12 cellular contexts compared by ENCODE assay signal in the genomic region with DNA sequence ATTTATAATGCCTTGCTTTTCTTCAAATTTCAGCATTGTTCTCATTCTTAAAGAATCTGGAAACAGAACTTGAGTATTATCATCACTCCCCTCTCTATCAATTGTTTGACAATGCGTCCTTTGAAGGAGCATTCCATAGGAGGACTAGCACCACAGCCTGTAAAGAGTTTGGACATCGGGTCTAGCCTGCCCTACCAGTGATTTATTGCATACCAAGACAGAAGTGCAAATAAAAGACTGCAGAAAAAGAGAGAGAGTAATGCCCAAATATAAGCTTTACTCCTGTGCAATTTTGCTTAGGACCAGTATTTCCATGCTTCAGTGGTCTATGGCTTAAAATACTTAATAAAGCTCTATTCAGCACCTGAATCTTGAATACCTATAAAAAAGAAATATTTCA. TPM values are rescaled to one million over a fixed set of nuclear protein-coding genes. Genes with fewer than 3 reads are reported as not detected.
DNase-seq lines count a peak whose midpoint lies in the region; ATAC-seq and TF ChIP-seq lines count a peak whose summit lies in the region.
"Had no signal": no experiment of that assay in that cellular context is flagged by ENCODE, and none has a peak within 500 bp of the region (broad histone marks: within the 10 kb centered on the region; RNA-seq: fewer than 3 reads in every experiment).

No MANE protein-coding gene starts in this region.

- no peak overlapping the region for H3K18ac ChIP-seq in neuronal stem cell (ENCODE audit: low read length)

- TF ChIP-seq CTCF in Caco-2 (IDR thresholded peaks at IDR 0.05; ENCODE audit: insufficient read depth in 1 of 2, low read depth in 1 of 2, low read length in 1 of 2, severe bottlenecking in 1 of 2, unreplicated experiment in 1 of 2) (no peak), LNCaP clone FGC (IDR thresholded peaks at IDR 0.05; ENCODE audit: control insufficient read depth, extremely low read depth, insufficient read depth) (no peak)

- H2BK120ac ChIP-seq in neuronal stem cell (ENCODE audit: low read depth, low read length), result no peak overlapping the region

- BruUV-seq in Caco-2 (replicated peaks; lab: Mats Ljungman, UMichigan), result TSS peak; percentile 47

- DNase-seq in Caco-2 (peak; percentile 50 to 65), LNCaP clone FGC (ENCODE audit: low read depth) (peak; percentile 57), T47D (ENCODE audit: low read depth in 1 of 2, low spot score in 1 of 2) (peak; percentile 4 to 75), neuronal stem cell (ENCODE audit: low spot score) (no peak), OCI-M2 (lab: John Stamatoyannopoulos, UW; ENCODE audit: unreplicated experiment) (no peak), NCI-H146 (lab: John Stamatoyannopoulos, UW) (no peak), HuH-7 (ENCODE audit: low spot score) (no peak)
- no peak for DNase-seq in naive thymus-derived CD8-positive, alpha-beta T cell
- DNase-seq: activated CD8-positive, alpha-beta memory T cell treated with anti-CD3 and anti-CD28 coated beads, Interleukin-2, amount 50 U/mL, for 48 hours; activated effector memory CD4-positive, alpha-beta T cell treated with anti-CD3 and anti-CD28 coated beads, Interleukin-2, amount 50 U/mL, for 16 hours; CD8-positive, alpha-beta T cell; NCI-H526 treated with DMSO at 0.1 percent for 48 hours had no signal

- intact Hi-C loops in Caco-2 (cut with micrococcal nuclease; ENCODE audit: unreplicated experiment), result loop anchor here (1.0 to 2.0 kb wide), 2 partner anchors 34 to 53 kb away; no protein-coding TSS in a partner anchor

- no peak overlapping the region for H2BK5ac ChIP-seq in neuronal stem cell (ENCODE audit: low read length)

- in situ Hi-C loops in T47D (cut with HindIII; ENCODE audit: low pct_unique_long_range_greater_than_20kb, low sequenced_read_pairs), result no loop called here

- no peak overlapping the region for H3K4ac ChIP-seq in neuronal stem cell (ENCODE audit: low read length)

- H3K27me3 Mint-ChIP-seq in Caco-2 (ENCODE audit: insufficient read depth, unreplicated experiment), result no peaks in the 10 kb centered on the region
- peaks cover 0 to 3% (median 1%) of the 10 kb centered on the region in 5 donors for H3K27me3 Mint-ChIP-seq in naive thymus-derived CD8-positive, alpha-beta T cell

- CTCF ChIA-PET in Caco-2 (lab: Charles Lee), result interaction anchor here (1.4 kb wide), 1 partner anchor 56 kb away, joined by 5 read pairs; the partner anchor contains the start of gene MAP2

- no peak overlapping the region for H3K9ac ChIP-seq in neuronal stem cell (ENCODE audit: low read depth, low read length, poor library complexity)

- no peaks in the 10 kb centered on the region for H3K36me3 Mint-ChIP-seq in Caco-2 (ENCODE audit: insufficient read depth, unreplicated experiment)
- H3K36me3 Mint-ChIP-seq in naive thymus-derived CD8-positive, alpha-beta T cell, result peaks cover 0 to 7% (median 0%) of the 10 kb centered on the region in 3 donors
- H3K36me3 Mint-ChIP-seq: CD8-positive, alpha-beta T cell had no signal

- H3K4me3 Mint-ChIP-seq in Caco-2 (ENCODE audit: unreplicated experiment), result no peak overlapping the region
- no peak overlapping the region for H3K4me3 Mint-ChIP-seq in naive thymus-derived CD8-positive, alpha-beta T cell
- H3K4me3 Mint-ChIP-seq: CD8-positive, alpha-beta T cell had no signal

- no peak overlapping the region for H2BK12ac ChIP-seq in neuronal stem cell (ENCODE audit: low read length)

- H3K4me2 ChIP-seq in neuronal stem cell (ENCODE audit: insufficient read depth, low read length, poor library complexity, severe bottlenecking), result no peak overlapping the region

- peaks cover 9% of the 10 kb centered on the region for H3K4me1 Mint-ChIP-seq in Caco-2 (ENCODE audit: low read depth, unreplicated experiment)
- no peaks in the 10 kb centered on the region for H3K4me1 Mint-ChIP-seq in naive thymus-derived CD8-positive, alpha-beta T cell

- H3K4me3 ChIP-seq in Caco-2 (ENCODE audit: low read depth, low read length) (no peak overlapping the region), LNCaP clone FGC (ENCODE audit: low read depth, low read length) (no peak overlapping the region), neuronal stem cell (ENCODE audit: low read length in 2 of 2) (no peak overlapping the region)

- H3K14ac ChIP-seq in neuronal stem cell (ENCODE audit: low read length), result no peak overlapping the region

- peak overlapping the region; percentile 6 for H2AFZ ChIP-seq in neuronal stem cell (ENCODE audit: low read length)

- no peaks in the 10 kb centered on the region for H3K79me1 ChIP-seq in neuronal stem cell (ENCODE audit: low read depth, low read length)

- H3K27ac ChIP-seq in neuronal stem cell (replicated peaks; ENCODE audit: low read length), result no peak overlapping the region

- H3K36me3 ChIP-seq in Caco-2 (ENCODE audit: control insufficient read depth, insufficient read depth, low read length) (no peaks in the 10 kb centered on the region), neuronal stem cell (replicated peaks in 1 of 2; ENCODE audit: control insufficient read depth in 2 of 2, insufficient read depth in 2 of 2, low read length in 2 of 2) (no peaks in the 10 kb centered on the region)

- H3K27me3 ChIP-seq in Caco-2 (replicated peaks; ENCODE audit: control insufficient read depth, insufficient read depth, low read length) (no peaks in the 10 kb centered on the region), neuronal stem cell (ENCODE audit: control insufficient read depth in 3 of 3, insufficient read depth in 3 of 3, low read depth in 1 of 3, low read length in 3 of 3) (no peaks in the 10 kb centered on the region)

- H3K9me3 Mint-ChIP-seq in Caco-2 (ENCODE audit: unreplicated experiment), result peaks cover 30% of the 10 kb centered on the region
- H3K9me3 Mint-ChIP-seq in naive thymus-derived CD8-positive, alpha-beta T cell, result peaks cover 0 to 20% (median 13%) of the 10 kb centered on the region in 9 donors

- no CpG with 5 or more reads among the region's 2 CpGs for WGBS in neuronal stem cell (ENCODE audit: extremely low coverage in 2 of 2, insufficient read length in 2 of 2, insufficient replicate concordance in 1 of 2), 2 donors

- 0 out of 2 replicates have a peak, but pooled peaks cover 2% of the 10 kb centered on the region for H3K9me3 ChIP-seq in Caco-2
- H3K9me3 ChIP-seq in neuronal stem cell (replicated peaks in 1 of 2; ENCODE audit: control insufficient read depth in 2 of 2, insufficient read depth in 1 of 2, low read depth in 1 of 2, low read length in 2 of 2), result no peaks in the 10 kb centered on the region

- H4K8ac ChIP-seq in neuronal stem cell (ENCODE audit: low read depth, low read length), result no peak overlapping the region

- H3K27ac Mint-ChIP-seq in Caco-2 (ENCODE audit: unreplicated experiment), result peak overlapping the region; percentile 80
- H3K27ac Mint-ChIP-seq in naive thymus-derived CD8-positive, alpha-beta T cell, result no peak overlapping the region
- H3K27ac Mint-ChIP-seq: CD8-positive, alpha-beta T cell had no signal

- no peak for ATAC-seq in naive thymus-derived CD8-positive, alpha-beta T cell
- ATAC-seq: CD8-positive, alpha-beta T cell had no signal

- H3K4me1 ChIP-seq in Caco-2 (peaks cover 24% of the 10 kb centered on the region), neuronal stem cell (ENCODE audit: control insufficient read depth in 2 of 2, insufficient read depth in 1 of 2, low read depth in 1 of 2, low read length in 2 of 2) (peaks cover 3 to 8% of the 10 kb centered on the region in 2 donors)

- POLR2A ChIA-PET in Caco-2 (lab: Charles Lee), result no interaction called here
- POLR2A ChIA-PET in naive thymus-derived CD8-positive, alpha-beta T cell (lab: Charles Lee), result no interaction called here

- no peak overlapping the region for H3K23ac ChIP-seq in neuronal stem cell (ENCODE audit: low read depth, low read length, poor library complexity)

- no peak overlapping the region for H2BK15ac ChIP-seq in neuronal stem cell (ENCODE audit: low read length)

- no peak overlapping the region for H4K91ac ChIP-seq in neuronal stem cell (ENCODE audit: low read depth, low read length, poor library complexity)

- H2AK5ac ChIP-seq in neuronal stem cell (ENCODE audit: low read depth, low read length), result no peak overlapping the region

RNA-seq across cellular contexts. Expression of gene MAP2, which starts 55.4 kb away (rescaled TPM):
- total RNA-seq in Caco-2 (2022), result 0.05 TPM in 1 of 2 replicates, not detected in the other
- polyA plus RNA-seq in neuronal stem cell (2013, experiment 1 of 2), result 165 TPM
- 170 TPM for polyA plus RNA-seq in neuronal stem cell (2013, experiment 2 of 2)
- total RNA-seq in naive thymus-derived CD8-positive, alpha-beta T cell, result under 1 TPM; 0.26 to 0.47 TPM
- polyA plus RNA-seq in naive thymus-derived CD8-positive, alpha-beta T cell, result not detected
- total RNA-seq: CD8-positive, alpha-beta T cell had no signal

Comparison
In these comparisons a context has a peak if more than half of its experiments do, and no peak if none do; other contexts are left out.
1. DNase-seq: peak in Caco-2 (2 of 2), LNCaP clone FGC (single experiment) and T47D (2 of 2); none in neuronal stem cell (single experiment), naive thymus-derived CD8-positive, alpha-beta T cell (0 of 10), OCI-M2 (single experiment), NCI-H146 (single experiment) and HuH-7 (single experiment).